26 cellular contexts compared by ENCODE assay signal in the genomic region with DNA sequence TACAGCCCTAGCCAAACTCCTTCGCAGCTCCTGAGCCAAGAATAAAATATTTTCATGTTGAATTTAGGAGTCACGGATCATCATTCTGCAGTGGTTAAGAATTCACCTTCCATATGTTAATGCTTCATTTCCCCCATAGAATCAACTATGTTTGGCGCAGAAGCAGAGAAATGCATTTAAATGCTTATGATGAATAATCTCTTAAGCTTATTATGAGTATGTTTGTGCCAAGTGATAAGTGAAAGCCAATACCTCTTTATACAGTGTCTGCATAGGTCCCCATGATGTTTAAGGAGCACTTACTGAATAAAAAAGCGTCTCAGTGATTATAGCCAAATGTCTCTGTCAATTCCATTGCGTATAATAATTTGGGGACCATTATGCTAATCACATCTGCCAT.
"Had no signal": no experiment of that assay in that cellular context is flagged by ENCODE, and none has a peak within 500 bp of the region (broad histone marks: within the 10 kb centered on the region; RNA-seq: fewer than 3 reads in every experiment).

No MANE protein-coding gene starts in this region.

- DNase-seq: activated B cell treated with CpG ODN at 0.5 μM for 24 hours; activated CD4-positive, alpha-beta T cell treated with anti-CD3 and anti-CD28 coated beads for 48 hours; activated CD4-positive, alpha-beta T cell treated with anti-CD3 and anti-CD28 coated beads, Interleukin-2, amount 50 U/mL, for 1 hour; activated CD4-positive, alpha-beta T cell treated with anti-CD3 and anti-CD28 coated beads, Interleukin-2, amount 50 U/mL, for 48 hours; activated CD8-positive, alpha-beta memory T cell treated with anti-CD3 and anti-CD28 coated beads for 24 hours; activated CD8-positive, alpha-beta T cell treated with anti-CD3 and anti-CD28 coated beads for 36 hours; activated effector memory CD4-positive, alpha-beta T cell treated with Interleukin-2 at 50 U/mL for 16 hours; activated gamma-delta T cell treated with Interleukin-2 at 50 U/mL for 16 hours; activated naive CD4-positive, alpha-beta T cell treated with anti-CD3 and anti-CD28 coated beads, Interleukin-2, amount 50 U/mL, for 16 hours; activated naive CD4-positive, alpha-beta T cell treated with Interleukin-2 at 50 U/mL for 16 hours; activated T-cell treated with anti-CD3 and anti-CD28 coated beads, Interleukin-2, amount 50 U/mL, for 4 hours; amniotic stem cell; anterior cingulate cortex; brain microvascular endothelial cell; dorsolateral prefrontal cortex; effector memory CD8-positive, alpha-beta T cell; foreskin fibroblast; head of caudate nucleus; hippocampal formation; T1000; WERI-Rb-1 had no signal

- H3K27ac ChIP-seq: brain microvascular endothelial cell, coronary artery, dorsolateral prefrontal cortex, epithelial cell of prostate, WERI-Rb-1 had no signal

- H3K36me3 ChIP-seq: brain microvascular endothelial cell, WERI-Rb-1 had no signal

- H3K4me3 ChIP-seq: coronary artery, dorsolateral prefrontal cortex had no signal

- H3K27me3 ChIP-seq: brain microvascular endothelial cell, dorsolateral prefrontal cortex had no signal

- ATAC-seq: activated CD4-positive, CD25-positive, alpha-beta regulatory T cell treated with anti-CD3 and anti-CD28 coated beads, Interleukin-2, amount 50 U/mL, for 24 hours; activated CD8-positive, alpha-beta T cell treated with anti-CD3 and anti-CD28 coated beads for 36 hours; activated T-cell treated with anti-CD3 and anti-CD28 coated beads, Interleukin-2, amount 50 U/mL, for 4 hours; activated T-helper 17 cell treated with anti-CD3 and anti-CD28 coated beads, Interleukin-2, amount 50 U/mL, for 72 hours; effector memory CD8-positive, alpha-beta T cell; esophagus mucosa had no signal
